In the genomic region with DNA sequence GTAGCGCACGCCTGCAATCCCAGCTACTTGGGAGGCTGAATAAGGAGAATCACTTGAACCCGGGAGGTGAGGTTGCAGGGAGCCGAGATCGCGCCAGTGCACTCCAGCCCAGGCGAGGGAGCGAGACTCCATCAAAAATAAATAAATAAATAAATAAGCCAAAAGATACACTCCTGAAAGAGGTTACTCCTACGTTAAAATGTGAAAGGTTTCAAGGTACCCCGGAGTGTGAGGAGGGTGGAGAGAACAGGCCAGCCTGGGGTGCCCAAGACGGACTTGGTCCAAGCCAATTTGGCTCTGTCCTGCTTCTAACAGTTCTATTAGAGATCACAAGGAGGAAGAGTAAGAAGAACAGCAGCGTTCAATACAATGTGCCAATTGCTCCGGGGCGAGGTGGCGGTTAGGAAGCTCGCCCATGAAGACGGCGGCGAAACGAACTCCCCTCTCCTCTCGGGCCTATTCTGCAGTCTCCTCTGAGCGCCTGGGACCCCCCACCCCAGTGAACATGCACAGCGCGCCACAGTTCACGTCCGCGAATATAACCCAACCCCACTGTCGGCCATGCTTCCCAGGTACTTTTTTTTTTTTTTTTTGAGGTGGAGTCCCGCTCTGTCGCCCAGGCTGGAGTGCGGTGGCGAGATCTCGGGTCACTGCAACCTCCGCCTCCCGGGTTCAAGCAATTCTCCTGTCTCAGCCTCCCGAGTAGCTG, we compare ENCODE assay signal across 8 cellular contexts. TPM values are rescaled to one million over a fixed set of nuclear protein-coding genes. Genes with fewer than 3 reads are reported as not detected.
A peak's percentile ranks its signal among the peaks of the same experiment; 100 is the strongest.
DNase-seq lines count a peak whose midpoint lies in the region; ATAC-seq and TF ChIP-seq lines count a peak whose summit lies in the region.

No MANE protein-coding gene starts in this region.

- intact Hi-C loops in breast epithelium (cut with DNase I; ENCODE audit: low total_unique reads): no loop called here

- DNase-seq in ACHN (peak; percentile 12), RWPE1 (ENCODE audit: low spot score) (no peak), breast epithelium (ENCODE audit: low spot score in 2 of 2) (peak in 1 of 2 donors; percentile 36), left kidney (ENCODE audit: low read depth, low spot score) (peak; percentile 76)
- no peak for DNase-seq in stimulated activated effector memory CD8-positive, alpha-beta T cell treated with anti-CD3 and anti-CD28 coated beads, Interleukin-12 subunit alpha, Interleukin-12 subunit beta, amount 100 ng/mL, for 72 hours (ENCODE audit: low spot score in 2 of 2)

- no peaks in the 10 kb centered on the region for H3K4me1 Mint-ChIP-seq in stimulated activated effector memory CD8-positive, alpha-beta T cell treated with anti-CD3 and anti-CD28 coated beads, Interleukin-12 subunit alpha, Interleukin-12 subunit beta, amount 100 ng/mL, for 72 hours

- H3K4me1 ChIP-seq in breast epithelium: no peaks in the 10 kb centered on the region

- H3K9me3 ChIP-seq in breast epithelium: no peaks in the 10 kb centered on the region

- H3K4me3 ChIP-seq in breast epithelium: peak overlapping the region; percentile 63 to 74 (median 73)

- POLR2A ChIA-PET in RWPE1 (lab: Yijun Ruan, JAX; ENCODE audit: low non-redundant PET): interaction anchor here (0.7 kb wide), 1 partner anchor 274 kb away, joined by 13 read pairs; no protein-coding TSS in a partner anchor

- in situ Hi-C loops in ACHN (cut with HindIII; ENCODE audit: low pct_ligation_motif_present, low pct_unique_long_range_greater_than_20kb, low sequenced_read_pairs): no loop called here

- peak overlapping the region; percentile 93 for H3K4me3 Mint-ChIP-seq in stimulated activated effector memory CD8-positive, alpha-beta T cell treated with anti-CD3 and anti-CD28 coated beads, Interleukin-12 subunit alpha, Interleukin-12 subunit beta, amount 100 ng/mL, for 72 hours

- H3K27ac ChIP-seq in RWPE1 (peak overlapping the region; percentile 100), breast epithelium (peak overlapping the region; percentile 89 to 91)

- no peak for TF ChIP-seq POLR2A in breast epithelium (IDR thresholded peaks at IDR 0.05)

- peaks cover 59% of the 10 kb centered on the region for H3K36me3 Mint-ChIP-seq in stimulated activated effector memory CD8-positive, alpha-beta T cell treated with anti-CD3 and anti-CD28 coated beads, Interleukin-12 subunit alpha, Interleukin-12 subunit beta, amount 100 ng/mL, for 72 hours

- CTCF ChIA-PET in RWPE1 (lab: Yijun Ruan, JAX): no interaction called here

- peak overlapping the region; percentile 97 for H3K27ac Mint-ChIP-seq in stimulated activated effector memory CD8-positive, alpha-beta T cell treated with anti-CD3 and anti-CD28 coated beads, Interleukin-12 subunit alpha, Interleukin-12 subunit beta, amount 100 ng/mL, for 72 hours

- no peaks in the 10 kb centered on the region for H3K27me3 ChIP-seq in breast epithelium

- ATAC-seq in GM19395 (IDR thresholded peaks at IDR 0.05; ENCODE audit: unreplicated experiment): peak; percentile 21
- peak; percentile 1 for ATAC-seq in stimulated activated effector memory CD8-positive, alpha-beta T cell treated with anti-CD3 and anti-CD28 coated beads, Interleukin-12 subunit alpha, Interleukin-12 subunit beta, amount 100 ng/mL, for 72 hours
- ATAC-seq in HG03025 (IDR thresholded peaks at IDR 0.05; ENCODE audit: low FRiP score, unreplicated experiment): no peak
- ATAC-seq in HG02884 (IDR thresholded peaks at IDR 0.05; ENCODE audit: unreplicated experiment): no peak

- H3K9me3 Mint-ChIP-seq in stimulated activated effector memory CD8-positive, alpha-beta T cell treated with anti-CD3 and anti-CD28 coated beads, Interleukin-12 subunit alpha, Interleukin-12 subunit beta, amount 100 ng/mL, for 72 hours: no peaks in the 10 kb centered on the region

- TF ChIP-seq CTCF in RWPE1 (conservative IDR thresholded peaks at IDR 0.05; ENCODE audit: low read depth): no peak
- no peak for TF ChIP-seq CTCF in breast epithelium (IDR thresholded peaks at IDR 0.05)

- H3K36me3 ChIP-seq in breast epithelium: no peaks in the 10 kb centered on the region

RNA-seq across cellular contexts. Expression of gene ELP6, which starts 0.9 kb away (rescaled TPM):
- 10 to 100 TPM; 21.8 to 28.5 (median 22.3) TPM for total RNA-seq in breast epithelium

RNA-seq across cellular contexts. Expression of gene SCAP, which starts 36.8 kb away (rescaled TPM):
- total RNA-seq in breast epithelium: 10 to 100 TPM; 54.7 to 78.0 (median 72.7) TPM

Comparison
In these comparisons a context has a peak if more than half of its experiments do, and no peak if none do; other contexts are left out.
1. DNase-seq: peak in ACHN (single experiment) and left kidney (single experiment); none in RWPE1 (single experiment) and stimulated activated effector memory CD8-positive, alpha-beta T cell treated with anti-CD3 and anti-CD28 coated beads, Interleukin-12 subunit alpha, Interleukin-12 subunit beta, amount 100 ng/mL, for 72 hours (0 of 2).
2. ATAC-seq: peak in GM19395 (single experiment) and stimulated activated effector memory CD8-positive, alpha-beta T cell treated with anti-CD3 and anti-CD28 coated beads, Interleukin-12 subunit alpha, Interleukin-12 subunit beta, amount 100 ng/mL, for 72 hours (single experiment); none in HG03025 (single experiment) and HG02884 (single experiment).